Comparison of ENCODE assay signal across 8 cellular contexts in genomic region chr1:156752843-156753486, GRCh38. TPM values are rescaled to one million over a fixed set of nuclear protein-coding genes. Genes with fewer than 3 reads are reported as not detected.
A peak's percentile ranks its signal among the peaks of the same experiment; 100 is the strongest.
DNase-seq lines count a peak whose midpoint lies in the region; ATAC-seq and TF ChIP-seq lines count a peak whose summit lies in the region.

No MANE protein-coding gene starts in this region.

- no peaks in the 10 kb centered on the region for H3K9me3 ChIP-seq in thoracic aorta

- no peak for TF ChIP-seq POLR2A in lower leg skin (IDR thresholded peaks at IDR 0.05)

- CTCF ChIA-PET in HEK293T (lab: Yijun Ruan, JAX) = interaction anchor here (0.8 to 2.2 kb wide), 4 partner anchors 14 to 107 kb away, joined by 3 to 10 read pairs (median 4); partner anchors contain the start of gene PRCC

- TF ChIP-seq CTCF in thoracic aorta (IDR thresholded peaks at IDR 0.05) = no peak
- TF ChIP-seq CTCF in lower leg skin (IDR thresholded peaks at IDR 0.05) = no peak

- WGBS in lower leg skin, 2 donors = 10 to 19% methylated on average over 1 of the region's 1 CpG

- no peaks in the 10 kb centered on the region for H3K27me3 ChIP-seq in thoracic aorta (replicated peaks; ENCODE audit: insufficient read depth)

- DNase-seq in activated T-cell treated with anti-CD3 and anti-CD28 coated beads, Interleukin-2, amount 50 U/mL, for 4 hours = no peak
- DNase-seq in activated T-cell treated with anti-CD3 and anti-CD28 coated beads for 4 hours (no peak), iris pigment epithelial cell (ENCODE audit: low read depth) (peak; percentile 70), thoracic aorta (ENCODE audit: low spot score) (no peak), lower leg skin (ENCODE audit: low spot score in 2 of 2) (no peak), HEK293T (ENCODE audit: extremely low spot score) (no peak)

- POLR2A ChIA-PET in HEK293T (lab: Yijun Ruan, JAX) = interaction anchor here (0.9 to 4.5 kb wide), 7 partner anchors 11 to 129 kb away, joined by 3 to 80 read pairs (median 7); partner anchors contain the start of genes ISG20L2, METTL25B, MRPL24 and PRCC

- H3K36me3 ChIP-seq in thoracic aorta = no peaks in the 10 kb centered on the region

- peaks cover 35% of the 10 kb centered on the region for H3K4me1 Mint-ChIP-seq in activated T-cell treated with anti-CD3 and anti-CD28 coated beads, Interleukin-2, amount 50 U/mL, for 4 hours (ENCODE audit: low read depth)
- peaks cover 42% of the 10 kb centered on the region for H3K4me1 Mint-ChIP-seq in activated naive CD8-positive, alpha-beta T cell (ENCODE audit: low read depth)

- H3K4me3 ChIP-seq in thoracic aorta = peak overlapping the region; percentile 82
- H3K4me3 ChIP-seq in lower leg skin (ENCODE audit: low read depth, poor library complexity, severe bottlenecking) = no peak overlapping the region

- peak overlapping the region; percentile 95 for H3K27ac Mint-ChIP-seq in activated naive CD8-positive, alpha-beta T cell

- ATAC-seq in activated T-cell treated with anti-CD3 and anti-CD28 coated beads, Interleukin-2, amount 50 U/mL, for 4 hours = no peak
- no peak for ATAC-seq in thoracic aorta (ENCODE audit: insufficient number of reproducible peaks, low FRiP score, low read depth)
- ATAC-seq in HG03442 (IDR thresholded peaks at IDR 0.05; ENCODE audit: unreplicated experiment) = no peak

- H3K4me1 ChIP-seq in thoracic aorta (ENCODE audit: control insufficient read depth in 1 of 2, low read depth in 2 of 2) = peaks cover 27 to 34% of the 10 kb centered on the region in 2 donors

- H3K27me3 Mint-ChIP-seq in activated T-cell treated with anti-CD3 and anti-CD28 coated beads, Interleukin-2, amount 50 U/mL, for 4 hours (ENCODE audit: low read depth) = no peaks in the 10 kb centered on the region
- no peaks in the 10 kb centered on the region for H3K27me3 Mint-ChIP-seq in activated naive CD8-positive, alpha-beta T cell

- H3K36me3 Mint-ChIP-seq in activated T-cell treated with anti-CD3 and anti-CD28 coated beads, Interleukin-2, amount 50 U/mL, for 4 hours (ENCODE audit: insufficient read depth) = no peaks in the 10 kb centered on the region
- H3K36me3 Mint-ChIP-seq in activated naive CD8-positive, alpha-beta T cell = no peaks in the 10 kb centered on the region

- peak overlapping the region; percentile 93 for H3K4me3 Mint-ChIP-seq in activated T-cell treated with anti-CD3 and anti-CD28 coated beads, Interleukin-2, amount 50 U/mL, for 4 hours
- peak overlapping the region; percentile 93 for H3K4me3 Mint-ChIP-seq in activated naive CD8-positive, alpha-beta T cell

- H3K9me3 Mint-ChIP-seq in activated T-cell treated with anti-CD3 and anti-CD28 coated beads, Interleukin-2, amount 50 U/mL, for 4 hours = no peaks in the 10 kb centered on the region
- H3K9me3 Mint-ChIP-seq in activated naive CD8-positive, alpha-beta T cell (ENCODE audit: low read depth) = no peaks in the 10 kb centered on the region

- intact Hi-C loops in lower leg skin (cut with DNase I; ENCODE audit: low total_unique reads) = no loop called here

- H3K27ac ChIP-seq in thoracic aorta = no peak overlapping the region

TF ChIP-seq in HEK293T, 16 proteins besides CTCF, POLR2A, EP300 and RAD21:
- TF ChIP-seq ELF4 (IDR thresholded peaks at IDR 0.05) (no peak), NFRKB (IDR thresholded peaks at IDR 0.05) (no peak), HDGF (IDR thresholded peaks at IDR 0.05; ENCODE audit: borderline replicate concordance) (no peak), SUZ12 (IDR thresholded peaks at IDR 0.05) (no peak), ARNT (IDR thresholded peaks at IDR 0.05) (no peak), TARDBP (IDR thresholded peaks at IDR 0.05) (no peak), FOXM1 (IDR thresholded peaks at IDR 0.05; ENCODE audit: borderline replicate concordance) (no peak), LEF1 (IDR thresholded peaks at IDR 0.05; ENCODE audit: borderline replicate concordance) (no peak), FOXA1 (IDR thresholded peaks at IDR 0.05) (no peak), SP1 (IDR thresholded peaks at IDR 0.05) (no peak), FOXK2 (IDR thresholded peaks at IDR 0.05) (no peak), BHLHE40 (IDR thresholded peaks at IDR 0.05; ENCODE audit: borderline replicate concordance) (no peak), ZNF384 (IDR thresholded peaks at IDR 0.05) (no peak), L3MBTL2 (conservative IDR thresholded peaks at IDR 0.05) (no peak), CTBP1 (IDR thresholded peaks at IDR 0.05; ENCODE audit: borderline replicate concordance) (no peak), PKNOX1 (IDR thresholded peaks at IDR 0.05) (no peak)

RNA-seq across cellular contexts. Expression of gene HDGF, which starts 1.5 kb away (rescaled TPM):
- total RNA-seq in activated T-cell treated with anti-CD3 and anti-CD28 coated beads, Interleukin-2, amount 50 U/mL, for 4 hours = 100 to 1,000 TPM; 221 to 249 (median 230) TPM
- 100 to 1,000 TPM in 1 of 2 donors, 10 to 100 TPM in 1; 93.5 to 118 TPM for total RNA-seq in thoracic aorta
- 100 to 1,000 TPM; 210 to 233 (median 222) TPM for total RNA-seq in lower leg skin

RNA-seq across cellular contexts. Expression of gene MRPL24, which starts 12.1 kb away (rescaled TPM):
- total RNA-seq in activated T-cell treated with anti-CD3 and anti-CD28 coated beads, Interleukin-2, amount 50 U/mL, for 4 hours = 100 to 1,000 TPM; 132 to 138 (median 132) TPM
- total RNA-seq in thoracic aorta = 10 to 100 TPM; 22.6 to 35.6 TPM
- 10 to 100 TPM; 34.0 to 44.9 (median 41.5) TPM for total RNA-seq in lower leg skin

RNA-seq across cellular contexts. Expression of gene PRCC, which starts 14.4 kb away (rescaled TPM):
- 100 to 1,000 TPM; 108 to 111 (median 111) TPM for total RNA-seq in activated T-cell treated with anti-CD3 and anti-CD28 coated beads, Interleukin-2, amount 50 U/mL, for 4 hours
- 10 to 100 TPM; 22.9 to 34.5 TPM for total RNA-seq in thoracic aorta
- 10 to 100 TPM; 35.4 to 45.6 (median 38.8) TPM for total RNA-seq in lower leg skin

RNA-seq across cellular contexts. Expression of gene ISG20L2, which starts 24.4 kb away (rescaled TPM):
- total RNA-seq in activated T-cell treated with anti-CD3 and anti-CD28 coated beads, Interleukin-2, amount 50 U/mL, for 4 hours = 10 to 100 TPM; 62.4 to 65.9 (median 63.8) TPM
- 10 to 100 TPM; 15.0 to 19.8 TPM for total RNA-seq in thoracic aorta
- total RNA-seq in lower leg skin = 10 to 100 TPM; 13.4 to 21.4 (median 16.7) TPM

RNA-seq across cellular contexts. Expression of gene METTL25B, which starts 24.7 kb away (rescaled TPM):
- total RNA-seq in activated T-cell treated with anti-CD3 and anti-CD28 coated beads, Interleukin-2, amount 50 U/mL, for 4 hours = 10 to 100 TPM; 16.6 to 18.9 (median 18.5) TPM
- total RNA-seq in thoracic aorta = 10 to 100 TPM; 15.2 to 17.9 TPM
- 10 to 100 TPM; 20.3 to 39.0 (median 28.2) TPM for total RNA-seq in lower leg skin
